Comparison of ENCODE assay signal across 32 cellular contexts in genomic region chr1:37622131-37622530, GRCh38. TPM values are rescaled to one million over a fixed set of nuclear protein-coding genes. Genes with fewer than 3 reads are reported as not detected.
A peak's percentile ranks its signal among the peaks of the same experiment; 100 is the strongest.
DNase-seq lines count a peak whose midpoint lies in the region; ATAC-seq and TF ChIP-seq lines count a peak whose summit lies in the region.
"Had no signal": no experiment of that assay in that cellular context is flagged by ENCODE, and none has a peak within 500 bp of the region (broad histone marks: within the 10 kb centered on the region; RNA-seq: fewer than 3 reads in every experiment).

No MANE protein-coding gene starts in this region.

- H3K4me1 Mint-ChIP-seq in GM23338, result no peaks in the 10 kb centered on the region
- H3K4me1 Mint-ChIP-seq: activated CD4-positive, alpha-beta memory T cell treated with anti-CD3 and anti-CD28 coated beads, Interleukin-2, amount 10 ng/mL, durations not matched to agents 7 days and 5 days; activated naive CD4-positive, alpha-beta T cell treated with anti-CD3 and anti-CD28 coated beads, Interleukin-2, amount 10 ng/mL, durations not matched to agents 7 days and 5 days; CD4-positive, CD25-positive, alpha-beta regulatory T cell; naive B cell; stimulated activated effector memory CD8-positive, alpha-beta T cell treated with anti-CD3 and anti-CD28 coated beads, Interleukin-12 subunit alpha, Interleukin-12 subunit beta, amount 100 ng/mL, for 72 hours had no signal

- ATAC-seq in GM23338, result peak; percentile 87
- no peak for ATAC-seq in psoas muscle
- ATAC-seq: stimulated activated effector memory CD8-positive, alpha-beta T cell treated with anti-CD3 and anti-CD28 coated beads, Interleukin-12 subunit alpha, Interleukin-12 subunit beta, amount 100 ng/mL, for 72 hours had no signal

- H3K4me1 ChIP-seq in GM23338 (ENCODE audit: insufficient read depth) (no peaks in the 10 kb centered on the region), OCI-LY7 (ENCODE audit: insufficient read depth, low read length, poor library complexity, severe bottlenecking) (no peaks in the 10 kb centered on the region), iPS DF 6.9 (ENCODE audit: control insufficient read depth, insufficient read depth, low read length) (no peaks in the 10 kb centered on the region), psoas muscle (no peaks in the 10 kb centered on the region)
- H3K4me1 ChIP-seq: A549, adrenal gland, esophagus muscularis mucosa, Peyer's patch, prostate gland, sigmoid colon had no signal

- H3K36me3 ChIP-seq in GM23338 (ENCODE audit: insufficient read depth) (no peaks in the 10 kb centered on the region), OCI-LY7 (ENCODE audit: insufficient read depth, low read length) (no peaks in the 10 kb centered on the region), iPS DF 6.9 (ENCODE audit: control insufficient read depth, insufficient read depth, low read length) (no peaks in the 10 kb centered on the region), psoas muscle (ENCODE audit: insufficient read depth in 1 of 2, low read depth in 1 of 2) (no peaks in the 10 kb centered on the region)
- H3K36me3 ChIP-seq: adrenal gland, esophagus muscularis mucosa, neutrophil, Peyer's patch, prostate gland, sigmoid colon had no signal

- TF ChIP-seq CTCF in 22Rv1 (IDR thresholded peaks at IDR 0.05) (0 out of 2 replicates have a peak, but pooled peaks have one; percentile 16), GM23338 (conservative IDR thresholded peaks at IDR 0.05; ENCODE audit: low read depth in 2 of 2) (peak; percentile 44 to 63), OCI-LY7 (conservative IDR thresholded peaks at IDR 0.05; ENCODE audit: low read length) (peak; percentile 31; the same call in 1 of the 2 replicates), psoas muscle (IDR thresholded peaks at IDR 0.05) (no peak), GM20000 (IDR thresholded peaks at IDR 0.05; ENCODE audit: extremely low read depth, missing control alignments) (no peak)

- H3K4me3 Mint-ChIP-seq in GM23338, result no peak overlapping the region
- H3K4me3 Mint-ChIP-seq: activated CD4-positive, alpha-beta memory T cell treated with anti-CD3 and anti-CD28 coated beads, Interleukin-2, amount 10 ng/mL, durations not matched to agents 7 days and 5 days; activated naive CD4-positive, alpha-beta T cell treated with anti-CD3 and anti-CD28 coated beads, Interleukin-2, amount 10 ng/mL, durations not matched to agents 7 days and 5 days; CD4-positive, CD25-positive, alpha-beta regulatory T cell; naive B cell; stimulated activated effector memory CD8-positive, alpha-beta T cell treated with anti-CD3 and anti-CD28 coated beads, Interleukin-12 subunit alpha, Interleukin-12 subunit beta, amount 100 ng/mL, for 72 hours; T-helper 2 cell treated with Interferon-gamma antibody and Interleukin-4, amounts not matched to agents 5 μg/mL and 100 μg/mL, for 36 hours; type B pancreatic cell had no signal

- peaks cover 16% of the 10 kb centered on the region for H3K27me3 Mint-ChIP-seq in GM23338 (ENCODE audit: insufficient read depth, low read depth, poor library complexity)

- no CpG with 5 or more reads among the region's 6 CpGs for WGBS in iPS DF 6.9 (ENCODE audit: insufficient coverage, insufficient read length)
- WGBS in psoas muscle, 3 donors, result 35 to 38% (median 37%) methylated on average over 6 of the region's 6 CpGs

- DNase-seq in GM23338 (ENCODE audit: low spot score) (peak; percentile 79), OCI-LY7 (ENCODE audit: low spot score) (no peak), iPS DF 6.9 (ENCODE audit: low read depth, low spot score) (peak; percentile 16), SW480 (ENCODE audit: low spot score) (no peak), psoas muscle (no peak), NCI-H146 (lab: John Stamatoyannopoulos, UW) (no peak), GM20000 (ENCODE audit: low spot score) (no peak)
- DNase-seq: activated CD4-positive, alpha-beta memory T cell treated with anti-CD3 and anti-CD28 coated beads, Interleukin-2, amount 10 ng/mL, durations not matched to agents 7 days and 5 days; activated naive CD4-positive, alpha-beta T cell treated with anti-CD3 and anti-CD28 coated beads, Interleukin-2, amount 10 ng/mL, durations not matched to agents 7 days and 5 days; adrenal gland; AML-193; central memory CD4-positive, alpha-beta T cell; head of caudate nucleus; kidney glomerular epithelial cell; midbrain; naive B cell; NCI-H1105; NCI-H1930; NCI-H524 treated with DMSO at 0.1 percent for 48 hours; Peyer's patch; SHP77 treated with DMSO at 0.1 percent for 48 hours; sigmoid colon; substantia nigra had no signal

- H3K9me2 ChIP-seq in GM23338 (ENCODE audit: insufficient read depth), result no peaks in the 10 kb centered on the region
- H3K9me2 ChIP-seq in OCI-LY7 (ENCODE audit: insufficient read depth, low read length), result no peaks in the 10 kb centered on the region

- H3K9me3 ChIP-seq in OCI-LY7 (ENCODE audit: low read length), result no peaks in the 10 kb centered on the region
- H3K9me3 ChIP-seq in iPS DF 6.9 (ENCODE audit: control insufficient read depth, insufficient read depth, low read length), result no peaks in the 10 kb centered on the region
- no peaks in the 10 kb centered on the region for H3K9me3 ChIP-seq in psoas muscle
- H3K9me3 ChIP-seq: A549, adrenal gland, esophagus muscularis mucosa, neutrophil, Peyer's patch, prostate gland, sigmoid colon had no signal

- POLR2A ChIA-PET in OCI-LY7 (lab: Charles Lee), result interaction anchor here (0.7 kb wide), 1 partner anchor 13 kb away, joined by 3 read pairs; no protein-coding TSS in a partner anchor

- no TSS peak for BruUV-seq in OCI-LY7 (replicated peaks; lab: Mats Ljungman, UMichigan)

- H3K9me3 Mint-ChIP-seq in GM23338, result no peaks in the 10 kb centered on the region
- H3K9me3 Mint-ChIP-seq: activated CD4-positive, alpha-beta memory T cell treated with anti-CD3 and anti-CD28 coated beads, Interleukin-2, amount 10 ng/mL, durations not matched to agents 7 days and 5 days; activated naive CD4-positive, alpha-beta T cell treated with anti-CD3 and anti-CD28 coated beads, Interleukin-2, amount 10 ng/mL, durations not matched to agents 7 days and 5 days; CD4-positive, CD25-positive, alpha-beta regulatory T cell; stimulated activated effector memory CD8-positive, alpha-beta T cell treated with anti-CD3 and anti-CD28 coated beads, Interleukin-12 subunit alpha, Interleukin-12 subunit beta, amount 100 ng/mL, for 72 hours; T-helper 2 cell treated with Interferon-gamma antibody and Interleukin-4, amounts not matched to agents 5 μg/mL and 100 μg/mL, for 36 hours; type B pancreatic cell had no signal

- H4K20me1 ChIP-seq in GM23338 (replicated peaks; ENCODE audit: insufficient read depth) (no peaks in the 10 kb centered on the region; the same call in 1 of the 2 replicates), OCI-LY7 (ENCODE audit: insufficient read depth, low read length) (no peaks in the 10 kb centered on the region)

- no peak overlapping the region for H3K27ac Mint-ChIP-seq in GM23338
- H3K27ac Mint-ChIP-seq: activated CD4-positive, alpha-beta memory T cell treated with anti-CD3 and anti-CD28 coated beads, Interleukin-2, amount 10 ng/mL, durations not matched to agents 7 days and 5 days; activated naive CD4-positive, alpha-beta T cell treated with anti-CD3 and anti-CD28 coated beads, Interleukin-2, amount 10 ng/mL, durations not matched to agents 7 days and 5 days; CD4-positive, CD25-positive, alpha-beta regulatory T cell; naive B cell; stimulated activated effector memory CD8-positive, alpha-beta T cell treated with anti-CD3 and anti-CD28 coated beads, Interleukin-12 subunit alpha, Interleukin-12 subunit beta, amount 100 ng/mL, for 72 hours; T-helper 2 cell treated with Interferon-gamma antibody and Interleukin-4, amounts not matched to agents 5 μg/mL and 100 μg/mL, for 36 hours; type B pancreatic cell had no signal

- H3K27me3 ChIP-seq in GM23338 (ENCODE audit: insufficient read depth) (peaks cover 34% of the 10 kb centered on the region), iPS DF 6.9 (ENCODE audit: control insufficient read depth, insufficient read depth, low read length) (peaks cover 3% of the 10 kb centered on the region; the same call in 1 of the 2 replicates), psoas muscle (ENCODE audit: insufficient read depth in 3 of 3, low read length in 2 of 3) (peaks cover 0 to 69% (median 13%) of the 10 kb centered on the region in 3 donors)
- H3K27me3 ChIP-seq: Peyer's patch had no signal

- H2AFZ ChIP-seq in GM23338 (no peak overlapping the region), OCI-LY7 (ENCODE audit: low read length) (no peak overlapping the region)

- CTCF ChIA-PET in OCI-LY7 (lab: Charles Lee; ENCODE audit: unreplicated experiment), result no interaction called here

- H3K27ac ChIP-seq in 22Rv1 (no peak overlapping the region), GM23338 (ENCODE audit: low read depth) (no peak overlapping the region), OCI-LY7 (ENCODE audit: low read depth, low read length, poor library complexity, severe bottlenecking) (no peak overlapping the region), iPS DF 6.9 (ENCODE audit: low read length) (no peak overlapping the region), psoas muscle (no peak overlapping the region)
- H3K27ac ChIP-seq: A549, adrenal gland, esophagus muscularis mucosa, neutrophil, Peyer's patch, prostate gland, sigmoid colon had no signal

- intact Hi-C loops in OCI-LY7 (cut with micrococcal nuclease; ENCODE audit: unreplicated experiment), result no loop called here
- intact Hi-C loops in psoas muscle (cut with DNase I), result no loop called here

- no peaks in the 10 kb centered on the region for H3F3A ChIP-seq in GM23338 (replicated peaks; ENCODE audit: low read depth)

- H3K4me2 ChIP-seq in GM23338 (no peak overlapping the region), OCI-LY7 (ENCODE audit: low read length) (no peak overlapping the region)
- H3K4me2 ChIP-seq: A549 had no signal

- no peaks in the 10 kb centered on the region for H3K79me2 ChIP-seq in GM23338 (replicated peaks; ENCODE audit: insufficient read depth)
- H3K79me2 ChIP-seq in OCI-LY7 (ENCODE audit: insufficient read depth, low read depth, low read length), result no peaks in the 10 kb centered on the region

- H3K4me3 ChIP-seq in GM23338 (no peak overlapping the region), OCI-LY7 (ENCODE audit: low read depth, low read length, poor library complexity, severe bottlenecking) (no peak overlapping the region), iPS DF 6.9 (ENCODE audit: low read length) (no peak overlapping the region), psoas muscle (no peak overlapping the region)
- H3K4me3 ChIP-seq: A549, adrenal gland, esophagus muscularis mucosa, Peyer's patch, prostate gland, sigmoid colon had no signal

- H3K36me3 Mint-ChIP-seq in GM23338 (ENCODE audit: low read depth), result no peaks in the 10 kb centered on the region
- H3K36me3 Mint-ChIP-seq: activated naive CD4-positive, alpha-beta T cell treated with anti-CD3 and anti-CD28 coated beads, Interleukin-2, amount 10 ng/mL, durations not matched to agents 7 days and 5 days; CD4-positive, CD25-positive, alpha-beta regulatory T cell; naive B cell; stimulated activated effector memory CD8-positive, alpha-beta T cell treated with anti-CD3 and anti-CD28 coated beads, Interleukin-12 subunit alpha, Interleukin-12 subunit beta, amount 100 ng/mL, for 72 hours; type B pancreatic cell had no signal

RNA-seq across cellular contexts. Expression of gene RSPO1, which starts 12.6 kb away (rescaled TPM):
- total RNA-seq in GM23338 (2014; rRNA removed; shearing (Covaris generic)), result 0.19 TPM in 1 of 2 replicates, not detected in the other
- polyA plus RNA-seq in GM23338 (2016; fragmentation: Nextera tagmentation; extraction: Ambion mirVana), result 0.11 and 0.12 TPM in 2 replicates
- not detected in 2 replicates for total RNA-seq in OCI-LY7 (2014; rRNA removed; shearing (Covaris generic))
- total RNA-seq in OCI-LY7 (2022), result not detected in 2 replicates
- total RNA-seq in psoas muscle, result not detected
- polyA plus RNA-seq in psoas muscle, result under 1 TPM in 1 of 3 donors, not detected in 2; 0.01 TPM
- total RNA-seq: activated CD4-positive, alpha-beta memory T cell treated with anti-CD3 and anti-CD28 coated beads, Interleukin-2, amount 10 ng/mL, durations not matched to agents 7 days and 5 days; CD4-positive, CD25-positive, alpha-beta regulatory T cell had no signal
- polyA plus RNA-seq: CD4-positive, CD25-positive, alpha-beta regulatory T cell had no signal

RNA-seq across cellular contexts. Expression of gene GNL2, which starts 26.4 kb away (rescaled TPM):
- 66.1 and 78.4 TPM in 2 replicates for total RNA-seq in GM23338 (2014; rRNA removed; shearing (Covaris generic))
- polyA plus RNA-seq in GM23338 (2016; fragmentation: Nextera tagmentation; extraction: Ambion mirVana) (105 and 121 TPM in 2 replicates), psoas muscle (100 to 1,000 TPM in 1 of 3 donors, 10 to 100 TPM in 2; 48.2 to 104 (median 58.9) TPM)
- 107 and 112 TPM in 2 replicates for total RNA-seq in OCI-LY7 (2014; rRNA removed; shearing (Covaris generic))
- total RNA-seq in OCI-LY7 (2022) (66.8 and 72.1 TPM in 2 replicates), psoas muscle (10 to 100 TPM; 29.6 to 52.3 (median 49.5) TPM)

Comparison
In these comparisons a context has a peak if more than half of its experiments do, and no peak if none do; other contexts are left out.
1. CTCF ChIP-seq: peak in 22Rv1 (single experiment), GM23338 (2 of 2) and OCI-LY7 (single experiment); none in psoas muscle (single experiment) and GM20000 (single experiment).
2. DNase-seq: peak in GM23338 (single experiment) and iPS DF 6.9 (single experiment); none in OCI-LY7 (single experiment), SW480 (single experiment), psoas muscle (0 of 2), NCI-H146 (single experiment) and GM20000 (single experiment).